Comparison of ENCODE assay signal across 8 cellular contexts in the genomic region with DNA sequence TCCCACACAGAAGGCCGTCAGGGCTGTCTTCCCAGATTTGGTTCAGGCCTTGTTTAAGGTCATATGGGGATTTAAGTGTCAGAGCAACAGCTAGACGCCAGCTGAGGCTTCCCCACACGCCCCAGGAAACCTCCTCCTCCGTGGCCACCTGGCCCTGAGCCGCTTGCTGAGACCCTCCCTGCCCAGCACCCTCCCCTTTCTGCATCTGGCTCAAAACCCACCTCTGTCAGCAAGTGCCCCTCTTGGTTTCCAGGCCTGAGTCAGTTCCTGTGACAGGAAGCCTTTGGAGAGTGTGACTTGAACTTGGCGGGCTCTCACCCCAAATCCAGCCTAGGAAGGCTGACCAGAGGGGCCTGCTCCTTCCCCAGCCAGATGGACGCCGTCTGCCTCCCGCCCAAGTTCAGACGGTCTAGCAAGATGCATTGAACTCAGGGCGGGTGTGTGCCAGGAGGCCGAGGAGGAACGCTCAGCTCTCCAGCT. TPM values are rescaled to one million over a fixed set of nuclear protein-coding genes. Genes with fewer than 3 reads are reported as not detected.
DNase-seq lines count a peak whose midpoint lies in the region; ATAC-seq and TF ChIP-seq lines count a peak whose summit lies in the region.
"Had no signal": no experiment of that assay in that cellular context is flagged by ENCODE, and none has a peak within 500 bp of the region (broad histone marks: within the 10 kb centered on the region; RNA-seq: fewer than 3 reads in every experiment).

No MANE protein-coding gene starts in this region.

- peak overlapping the region; percentile 90 for H3K4me2 ChIP-seq in Loucy (ENCODE audit: low read depth, low read length, poor library complexity, severe bottlenecking)

- no peak overlapping the region for H2AFZ ChIP-seq in Loucy (ENCODE audit: low read length)

- H3K4me3 ChIP-seq in Loucy (ENCODE audit: low read length, poor library complexity, severe bottlenecking), result peak overlapping the region; percentile 66
- no peak overlapping the region for H3K4me3 ChIP-seq in right cardiac atrium (ENCODE audit: low read length)

- H3K36me3 Mint-ChIP-seq in activated naive CD4-positive, alpha-beta T cell treated with anti-CD3 and anti-CD28 coated beads, Interleukin-2, amount 50 U/mL, for 72 hours, result no peaks in the 10 kb centered on the region
- H3K36me3 Mint-ChIP-seq in stimulated activated naive B cell treated with anti-CD40 and anti-IgM and Interleukin-4, amounts not matched to agents 10 μg/mL and 1 μg/mL and 100 μg/mL, for 72 hours, result peaks cover 0 to 2% of the 10 kb centered on the region in 2 donors

- peaks cover 8% of the 10 kb centered on the region; the same call in 1 of the 2 replicates for H3F3A ChIP-seq in Loucy (ENCODE audit: low read depth)

- peaks cover 39% of the 10 kb centered on the region for H3K79me2 ChIP-seq in Loucy (ENCODE audit: insufficient read depth, low read length)

- peak overlapping the region; percentile 79 for H3K9ac ChIP-seq in Loucy (ENCODE audit: low read depth, low read length, poor library complexity, severe bottlenecking)

- H3K27me3 ChIP-seq in Loucy (ENCODE audit: insufficient read depth, low read length, poor library complexity, severe bottlenecking) (no peaks in the 10 kb centered on the region), right cardiac atrium (ENCODE audit: control insufficient read depth, insufficient read depth) (no peaks in the 10 kb centered on the region)
- H3K27me3 ChIP-seq: brain microvascular endothelial cell had no signal

- peaks cover 66% of the 10 kb centered on the region for H3K4me1 ChIP-seq in Loucy (ENCODE audit: insufficient read depth, low read length, poor library complexity, severe bottlenecking)
- H3K4me1 ChIP-seq in right cardiac atrium (ENCODE audit: control insufficient read depth, insufficient read depth, low read length), result peaks cover 8% of the 10 kb centered on the region

- peak overlapping the region in 1 of 2 donors; percentile 14 for H3K4me3 Mint-ChIP-seq in stimulated activated naive B cell treated with anti-CD40 and anti-IgM and Interleukin-4, amounts not matched to agents 10 μg/mL and 1 μg/mL and 100 μg/mL, for 72 hours

- H3K9me3 ChIP-seq in Loucy (ENCODE audit: insufficient read depth, low read depth, low read length), result no peaks in the 10 kb centered on the region
- no peaks in the 10 kb centered on the region for H3K9me3 ChIP-seq in right cardiac atrium (ENCODE audit: control insufficient read depth, low read length)

- H3K27ac Mint-ChIP-seq in activated naive CD4-positive, alpha-beta T cell treated with anti-CD3 and anti-CD28 coated beads, Interleukin-2, amount 50 U/mL, for 72 hours, result peak overlapping the region; percentile 66 to 69
- H3K27ac Mint-ChIP-seq in stimulated activated naive B cell treated with anti-CD40 and anti-IgM and Interleukin-4, amounts not matched to agents 10 μg/mL and 1 μg/mL and 100 μg/mL, for 72 hours, result peak overlapping the region; percentile 31

- no peaks in the 10 kb centered on the region for H3K36me3 ChIP-seq in Loucy (ENCODE audit: insufficient read depth, low read length)
- H3K36me3 ChIP-seq: brain microvascular endothelial cell had no signal

- H3K27me3 Mint-ChIP-seq in stimulated activated naive B cell treated with anti-CD40 and anti-IgM and Interleukin-4, amounts not matched to agents 10 μg/mL and 1 μg/mL and 100 μg/mL, for 72 hours, result peaks cover 25 to 29% of the 10 kb centered on the region in 2 donors

- H4K20me1 ChIP-seq in Loucy (ENCODE audit: insufficient read depth, low read length, poor library complexity, severe bottlenecking), result no peaks in the 10 kb centered on the region

- peak in 1 of 2 donors; percentile 62 for DNase-seq in activated naive CD4-positive, alpha-beta T cell treated with anti-CD3 and anti-CD28 coated beads, Interleukin-2, amount 50 U/mL, for 72 hours (ENCODE audit: low spot score in 2 of 2)
- DNase-seq in right cardiac atrium (peak; percentile 92 to 94 (median 92)), NCI-H1417 (lab: John Stamatoyannopoulos, UW) (no peak), cerebellum (ENCODE audit: low spot score) (no peak), NCI-H2196 treated with DMSO at 0.1 percent for 48 hours (lab: John Stamatoyannopoulos, UW; ENCODE audit: unreplicated experiment) (no peak)
- no peak for DNase-seq in stimulated activated naive B cell treated with anti-CD40 and anti-IgM and Interleukin-4, amounts not matched to agents 10 μg/mL and 1 μg/mL and 100 μg/mL, for 72 hours
- DNase-seq: brain microvascular endothelial cell had no signal

- intact Hi-C loops in right cardiac atrium (cut with DNase I), result loop anchor here in 1 of 4 donors (5.0 kb wide), 1 partner anchor 123 kb away; no protein-coding TSS in a partner anchor

- peaks cover 48 to 71% of the 10 kb centered on the region in 2 donors for H3K4me1 Mint-ChIP-seq in stimulated activated naive B cell treated with anti-CD40 and anti-IgM and Interleukin-4, amounts not matched to agents 10 μg/mL and 1 μg/mL and 100 μg/mL, for 72 hours

- ATAC-seq in activated naive CD4-positive, alpha-beta T cell treated with anti-CD3 and anti-CD28 coated beads, Interleukin-2, amount 50 U/mL, for 72 hours, result peak in 1 of 2 donors; percentile 4
- peak; percentile 86 to 88 for ATAC-seq in right cardiac atrium
- ATAC-seq in stimulated activated naive B cell treated with anti-CD40 and anti-IgM and Interleukin-4, amounts not matched to agents 10 μg/mL and 1 μg/mL and 100 μg/mL, for 72 hours (replicated peaks), result no peak

- no peaks in the 10 kb centered on the region for H3K9me2 ChIP-seq in Loucy (replicated peaks; ENCODE audit: low read depth, low read length)

- WGBS in right cardiac atrium, result 35% methylated on average over 13 of the region's 13 CpGs

- H3K27ac ChIP-seq in right cardiac atrium (ENCODE audit: low read length), result peak overlapping the region; percentile 59
- H3K27ac ChIP-seq: brain microvascular endothelial cell had no signal

- no peak for TF ChIP-seq CTCF in Loucy (conservative IDR thresholded peaks at IDR 0.05; ENCODE audit: low read length)

- no peaks in the 10 kb centered on the region for H3K9me3 Mint-ChIP-seq in activated naive CD4-positive, alpha-beta T cell treated with anti-CD3 and anti-CD28 coated beads, Interleukin-2, amount 50 U/mL, for 72 hours
- H3K9me3 Mint-ChIP-seq in stimulated activated naive B cell treated with anti-CD40 and anti-IgM and Interleukin-4, amounts not matched to agents 10 μg/mL and 1 μg/mL and 100 μg/mL, for 72 hours, result no peaks in the 10 kb centered on the region

RNA-seq across cellular contexts. Expression of a gene that starts 0.6 kb away (rescaled TPM):
- 1 to 10 TPM; 1.6 to 4.8 TPM for total RNA-seq in activated naive CD4-positive, alpha-beta T cell treated with anti-CD3 and anti-CD28 coated beads, Interleukin-2, amount 50 U/mL, for 72 hours
- total RNA-seq in right cardiac atrium (1 to 10 TPM; 1.1 to 4.0 (median 1.9) TPM), cerebellum (2.4 TPM)
- 2.1 TPM for polyA plus RNA-seq in right cardiac atrium

RNA-seq across cellular contexts. Expression of a gene that starts 27.0 kb away (rescaled TPM):
- 1 to 10 TPM; 2.5 to 5.0 TPM for total RNA-seq in activated naive CD4-positive, alpha-beta T cell treated with anti-CD3 and anti-CD28 coated beads, Interleukin-2, amount 50 U/mL, for 72 hours
- total RNA-seq in right cardiac atrium (1 to 10 TPM in 2 of 4 donors, under 1 TPM in 2; 0.45 to 1.4 (median 1.1) TPM), cerebellum (18.8 TPM)
- polyA plus RNA-seq in right cardiac atrium, result 0.70 TPM

RNA-seq across cellular contexts. Expression of a gene that starts 52.5 kb away (rescaled TPM):
- under 1 TPM in 1 of 2 donors, not detected in 1; 0.31 TPM for total RNA-seq in activated naive CD4-positive, alpha-beta T cell treated with anti-CD3 and anti-CD28 coated beads, Interleukin-2, amount 50 U/mL, for 72 hours
- total RNA-seq in right cardiac atrium (10 to 100 TPM; 36.1 to 47.8 (median 40.9) TPM), cerebellum (93.6 TPM)
- polyA plus RNA-seq in right cardiac atrium, result 54.1 TPM

Comparison
In these comparisons a context has a peak if more than half of its experiments do, and no peak if none do; other contexts are left out.
1. ATAC-seq: peak in right cardiac atrium (2 of 2); none in stimulated activated naive B cell treated with anti-CD40 and anti-IgM and Interleukin-4, amounts not matched to agents 10 μg/mL and 1 μg/mL and 100 μg/mL, for 72 hours (0 of 2).
2. DNase-seq: peak in right cardiac atrium (3 of 3); none in stimulated activated naive B cell treated with anti-CD40 and anti-IgM and Interleukin-4, amounts not matched to agents 10 μg/mL and 1 μg/mL and 100 μg/mL, for 72 hours (single experiment), NCI-H1417 (0 of 3), cerebellum (single experiment) and NCI-H2196 treated with DMSO at 0.1 percent for 48 hours (single experiment).
3. RNA of a gene that starts 52.5 kb away (total RNA-seq): 93.6 TPM in cerebellum (single experiment) and 36.1 to 47.8 TPM in right cardiac atrium; 0.31 TPM in activated naive CD4-positive, alpha-beta T cell treated with anti-CD3 and anti-CD28 coated beads, Interleukin-2, amount 50 U/mL, for 72 hours; every median in the first group is over 10 times any median in the second.